10 cellular contexts compared by ENCODE assay signal in genomic region chr15:45648521-45649200, GRCh38. TPM values are rescaled to one million over a fixed set of nuclear protein-coding genes. Genes with fewer than 3 reads are reported as not detected.
DNase-seq lines count a peak whose midpoint lies in the region; ATAC-seq and FAIRE-seq lines count a peak whose summit lies in the region.
"Had no signal": no experiment of that assay in that cellular context is flagged by ENCODE, and none has a peak within 500 bp of the region (broad histone marks: within the 10 kb centered on the region; RNA-seq: fewer than 3 reads in every experiment).

No MANE protein-coding gene starts in this region.

- POLR2A ChIA-PET in activated CD4-positive, alpha-beta memory T cell treated with anti-CD3 and anti-CD28 coated beads, Interleukin-2, amount 10 ng/mL, durations not matched to agents 7 days and 5 days (lab: Charles Lee): interaction anchor here (1.3 to 1.4 kb wide), 2 partner anchors 11 to 13 kb away, joined by 8 read pairs; partner anchors contain the start of gene SQOR

- no peak overlapping the region for H3K4me3 Mint-ChIP-seq in activated CD4-positive, alpha-beta memory T cell treated with anti-CD3 and anti-CD28 coated beads, Interleukin-2, amount 10 ng/mL, durations not matched to agents 7 days and 5 days

- no peak for ATAC-seq in GM19397 (IDR thresholded peaks at IDR 0.05; ENCODE audit: unreplicated experiment)

- CTCF ChIA-PET in activated CD4-positive, alpha-beta memory T cell treated with anti-CD3 and anti-CD28 coated beads, Interleukin-2, amount 10 ng/mL, durations not matched to agents 7 days and 5 days (lab: Charles Lee): interaction anchor here (0.9 to 1.1 kb wide), 3 partner anchors 11 to 57 kb away, joined by 3 to 5 read pairs (median 3); no protein-coding TSS in a partner anchor

- H3K27ac Mint-ChIP-seq in activated CD4-positive, alpha-beta memory T cell treated with anti-CD3 and anti-CD28 coated beads, Interleukin-2, amount 10 ng/mL, durations not matched to agents 7 days and 5 days: peak overlapping the region; percentile 53

- H3K27me3 Mint-ChIP-seq in activated CD4-positive, alpha-beta memory T cell treated with anti-CD3 and anti-CD28 coated beads, Interleukin-2, amount 10 ng/mL, durations not matched to agents 7 days and 5 days: no peaks in the 10 kb centered on the region

- peak; percentile 8 for FAIRE-seq in GM19239 (lab: Jason Lieb, UNC)
- FAIRE-seq: G401.6 had no signal

- peaks cover 3% of the 10 kb centered on the region for H3K9me3 Mint-ChIP-seq in activated CD4-positive, alpha-beta memory T cell treated with anti-CD3 and anti-CD28 coated beads, Interleukin-2, amount 10 ng/mL, durations not matched to agents 7 days and 5 days

- peaks cover 61% of the 10 kb centered on the region for H3K4me1 Mint-ChIP-seq in activated CD4-positive, alpha-beta memory T cell treated with anti-CD3 and anti-CD28 coated beads, Interleukin-2, amount 10 ng/mL, durations not matched to agents 7 days and 5 days

- H3K36me3 Mint-ChIP-seq in activated CD4-positive, alpha-beta memory T cell treated with anti-CD3 and anti-CD28 coated beads, Interleukin-2, amount 10 ng/mL, durations not matched to agents 7 days and 5 days (ENCODE audit: low read depth): peaks cover 53% of the 10 kb centered on the region

- DNase-seq in A172 (ENCODE audit: low spot score) (peak; percentile 47), GM19239 (ENCODE audit: insufficient read length, low spot score) (no peak), islet precursor cell (peak; percentile 85), medulla oblongata (ENCODE audit: extremely low spot score) (no peak), NCI-H748 (lab: John Stamatoyannopoulos, UW; ENCODE audit: unreplicated experiment) (no peak), SHP77 treated with DMSO at 0.1 percent for 48 hours (lab: John Stamatoyannopoulos, UW) (no peak)
- DNase-seq in activated CD4-positive, alpha-beta memory T cell treated with anti-CD3 and anti-CD28 coated beads, Interleukin-2, amount 10 ng/mL, durations not matched to agents 7 days and 5 days: no peak
- DNase-seq: NK-92 treated with Interleukin-12 subunit alpha and Interleukin-12 subunit beta, amount 100 ng/mL, for 24 hours had no signal

RNA-seq across cellular contexts. Expression of gene SQOR, which starts 13.8 kb away (rescaled TPM):
- total RNA-seq in A172 (2014; rRNA removed; shearing (Covaris generic)): 19.0 and 21.7 TPM in 2 replicates
- 100 to 1,000 TPM; 139 to 142 TPM for total RNA-seq in activated CD4-positive, alpha-beta memory T cell treated with anti-CD3 and anti-CD28 coated beads, Interleukin-2, amount 10 ng/mL, durations not matched to agents 7 days and 5 days

Comparison
In these comparisons a context has a peak if more than half of its experiments do, and no peak if none do; other contexts are left out.
1. DNase-seq: peak in A172 (single experiment) and islet precursor cell (single experiment); none in GM19239 (single experiment), activated CD4-positive, alpha-beta memory T cell treated with anti-CD3 and anti-CD28 coated beads, Interleukin-2, amount 10 ng/mL, durations not matched to agents 7 days and 5 days (single experiment), medulla oblongata (single experiment), NCI-H748 (single experiment) and SHP77 treated with DMSO at 0.1 percent for 48 hours (single experiment).